11 cellular contexts compared by ENCODE assay signal in genomic region chr17:42347606-42348005, GRCh38. TPM values are rescaled to one million over a fixed set of nuclear protein-coding genes. Genes with fewer than 3 reads are reported as not detected.
DNase-seq lines count a peak whose midpoint lies in the region; ATAC-seq, FAIRE-seq and TF ChIP-seq lines count a peak whose summit lies in the region.
"Had no signal": no experiment of that assay in that cellular context is flagged by ENCODE, and none has a peak within 500 bp of the region (broad histone marks: within the 10 kb centered on the region; RNA-seq: fewer than 3 reads in every experiment).

No MANE protein-coding gene starts in this region.

- H2AK5ac ChIP-seq in trophoblast cell (ENCODE audit: low read length), result no peak overlapping the region

- no peak for TF ChIP-seq EP300 in K562 (IDR thresholded peaks at IDR 0.05; ENCODE audit: low read length)

- TF ChIP-seq CTCF in K562 (IDR thresholded peaks at IDR 0.05 in 2 of 3, conservative IDR thresholded peaks at IDR 0.05 in 1 of 3; ENCODE audit: insufficient read depth in 2 of 3, low read depth in 1 of 3, low read length in 3 of 3) (no peak), right lobe of liver (IDR thresholded peaks at IDR 0.05) (no peak), thoracic aorta (IDR thresholded peaks at IDR 0.05) (no peak)

- DNase-seq in activated T-cell treated with anti-CD3 and anti-CD28 coated beads, Interleukin-2, amount 50 U/mL, for 24 hours, result no peak
- no peak for DNase-seq in activated T-cell treated with anti-CD3 and anti-CD28 coated beads, Interleukin-2, amount 50 U/mL, for 4 hours
- DNase-seq in K562 (ENCODE audit: extremely low read depth in 1 of 4, low spot score in 3 of 4) (peak in 1 of 4 experiments; percentile 18), right lobe of liver (no peak), thoracic aorta (ENCODE audit: low spot score) (no peak), NCI-H1092 treated with DMSO at 0.1 percent for 48 hours (lab: John Stamatoyannopoulos, UW) (no peak), epidermal melanocyte (ENCODE audit: insufficient read length, low spot score) (no peak), trophoblast cell (no peak)
- DNase-seq: activated naive CD4-positive, alpha-beta T cell treated with anti-CD3 and anti-CD28 coated beads for 36 hours; SHP77 treated with DMSO at 0.1 percent for 48 hours; stimulated activated naive CD4-positive, alpha-beta T cell treated with Interleukin-2 at 50 U/mL for 16 hours had no signal

- no peaks in the 10 kb centered on the region for H3K27me3 ChIP-seq in K562 (ENCODE audit: control insufficient read depth in 2 of 2, insufficient read depth in 2 of 2, low read length in 2 of 2)
- no peaks in the 10 kb centered on the region for H3K27me3 ChIP-seq in right lobe of liver
- no peaks in the 10 kb centered on the region for H3K27me3 ChIP-seq in thoracic aorta (replicated peaks; ENCODE audit: insufficient read depth)
- no peaks in the 10 kb centered on the region for H3K27me3 ChIP-seq in trophoblast cell (ENCODE audit: insufficient read depth, low read length)

- no peak overlapping the region for H4K12ac ChIP-seq in trophoblast cell (ENCODE audit: low read depth, low read length)

- no peak overlapping the region for H3K18ac ChIP-seq in trophoblast cell (ENCODE audit: low read length)

- H3K9ac ChIP-seq in K562 (ENCODE audit: insufficient read depth in 1 of 2, low read depth in 2 of 2, low read length in 2 of 2) (no peak overlapping the region), trophoblast cell (ENCODE audit: low read length) (no peak overlapping the region)

- H3K4me1 ChIP-seq in K562 (replicated peaks in 1 of 2; ENCODE audit: control insufficient read depth in 2 of 2, insufficient read depth in 2 of 2, low read length in 2 of 2), result no peaks in the 10 kb centered on the region
- peaks cover 0 to 48% (median 16%) of the 10 kb centered on the region in 4 donors for H3K4me1 ChIP-seq in right lobe of liver
- peaks cover 42 to 47% of the 10 kb centered on the region in 2 donors for H3K4me1 ChIP-seq in thoracic aorta (ENCODE audit: control insufficient read depth in 1 of 2, low read depth in 2 of 2)
- H3K4me1 ChIP-seq in trophoblast cell (ENCODE audit: control insufficient read depth in 1 of 2, insufficient read depth in 2 of 2, low read length in 2 of 2), result no peaks in the 10 kb centered on the region

- in situ Hi-C loops in K562 (cut with MboI), result no loop called here

- H3K4me3 ChIP-seq in K562, result no peak overlapping the region
- no peak overlapping the region for H3K4me3 ChIP-seq in right lobe of liver
- no peak overlapping the region for H3K4me3 ChIP-seq in thoracic aorta
- H3K4me3 ChIP-seq in trophoblast cell (ENCODE audit: low read depth, low read length), result no peak overlapping the region

- no peak overlapping the region for H4K8ac ChIP-seq in trophoblast cell (ENCODE audit: low read depth, low read length)

- no peak overlapping the region for H3K14ac ChIP-seq in trophoblast cell (ENCODE audit: low read length)

- no TSS peak for BruUV-seq in K562 (replicated peaks; lab: Mats Ljungman, UMichigan)

- no peaks in the 10 kb centered on the region for H3K27me3 Mint-ChIP-seq in activated T-cell treated with anti-CD3 and anti-CD28 coated beads, Interleukin-2, amount 50 U/mL, for 24 hours
- no peaks in the 10 kb centered on the region for H3K27me3 Mint-ChIP-seq in activated T-cell treated with anti-CD3 and anti-CD28 coated beads, Interleukin-2, amount 50 U/mL, for 4 hours (ENCODE audit: low read depth)

- no peak for ATAC-seq in activated T-cell treated with anti-CD3 and anti-CD28 coated beads, Interleukin-2, amount 50 U/mL, for 4 hours
- ATAC-seq in K562 (no peak; the same call in 2 of the 3 replicates), right lobe of liver (peak in 2 of 4 donors; percentile 11 to 14), thoracic aorta (ENCODE audit: insufficient number of reproducible peaks, low FRiP score, low read depth) (no peak)

- H3K9me1 ChIP-seq in K562 (ENCODE audit: control insufficient read depth, insufficient read depth, low read length), result peaks cover 3% of the 10 kb centered on the region

- H3K9me3 Mint-ChIP-seq in activated T-cell treated with anti-CD3 and anti-CD28 coated beads, Interleukin-2, amount 50 U/mL, for 24 hours, result no peaks in the 10 kb centered on the region
- no peaks in the 10 kb centered on the region for H3K9me3 Mint-ChIP-seq in activated T-cell treated with anti-CD3 and anti-CD28 coated beads, Interleukin-2, amount 50 U/mL, for 4 hours
- H3K9me3 Mint-ChIP-seq: activated naive CD4-positive, alpha-beta T cell treated with anti-CD3 and anti-CD28 coated beads for 36 hours had no signal

- no peak overlapping the region for H3K4me2 ChIP-seq in K562 (ENCODE audit: insufficient read depth, low read length)
- no peak overlapping the region for H3K4me2 ChIP-seq in trophoblast cell (ENCODE audit: low read length)

- no peak overlapping the region for H2AFZ ChIP-seq in K562 (ENCODE audit: low read depth, low read length)
- no peak overlapping the region for H2AFZ ChIP-seq in trophoblast cell (ENCODE audit: insufficient read depth, low read length, poor library complexity)

- TF ChIP-seq POLR2A in K562 (conservative IDR thresholded peaks at IDR 0.05) (no peak), right lobe of liver (IDR thresholded peaks at IDR 0.05) (no peak)

- H3K36me3 Mint-ChIP-seq in activated T-cell treated with anti-CD3 and anti-CD28 coated beads, Interleukin-2, amount 50 U/mL, for 24 hours (ENCODE audit: low read depth), result peaks cover 84% of the 10 kb centered on the region
- peaks cover 30% of the 10 kb centered on the region for H3K36me3 Mint-ChIP-seq in activated T-cell treated with anti-CD3 and anti-CD28 coated beads, Interleukin-2, amount 50 U/mL, for 4 hours (ENCODE audit: insufficient read depth)

- FAIRE-seq in K562 (lab: Jason Lieb, UNC), result no peak

- no peaks in the 10 kb centered on the region for H3K79me1 ChIP-seq in trophoblast cell (ENCODE audit: low read length)

- peaks cover 57% of the 10 kb centered on the region for H3K4me1 Mint-ChIP-seq in activated T-cell treated with anti-CD3 and anti-CD28 coated beads, Interleukin-2, amount 50 U/mL, for 24 hours (ENCODE audit: low read depth)
- H3K4me1 Mint-ChIP-seq in activated T-cell treated with anti-CD3 and anti-CD28 coated beads, Interleukin-2, amount 50 U/mL, for 4 hours (ENCODE audit: low read depth), result peaks cover 27% of the 10 kb centered on the region

- H3K4ac ChIP-seq in trophoblast cell (ENCODE audit: low read depth, low read length), result no peak overlapping the region

- no peak overlapping the region for H2BK120ac ChIP-seq in trophoblast cell (ENCODE audit: insufficient read depth, low read length, poor library complexity)

- H3K27ac Mint-ChIP-seq in activated T-cell treated with anti-CD3 and anti-CD28 coated beads, Interleukin-2, amount 50 U/mL, for 24 hours, result peak overlapping the region; percentile 78

- H2BK5ac ChIP-seq in trophoblast cell (ENCODE audit: low read depth, low read length, poor library complexity), result no peak overlapping the region

- no peak overlapping the region for H3K27ac ChIP-seq in K562 (ENCODE audit: extremely low read depth, low read depth, low read length)
- peak overlapping the region; percentile 40 to 72 (median 69) for H3K27ac ChIP-seq in right lobe of liver
- peak overlapping the region; percentile 31 to 60 for H3K27ac ChIP-seq in thoracic aorta
- H3K27ac ChIP-seq in trophoblast cell (ENCODE audit: low read depth, low read length), result no peak overlapping the region

- no peaks in the 10 kb centered on the region for H3K9me3 ChIP-seq in K562 (replicated peaks; ENCODE audit: control insufficient read depth, insufficient read depth, low read depth, low read length)
- H3K9me3 ChIP-seq in right lobe of liver, result no peaks in the 10 kb centered on the region
- H3K9me3 ChIP-seq in thoracic aorta, result no peaks in the 10 kb centered on the region
- H3K9me3 ChIP-seq in trophoblast cell (ENCODE audit: insufficient read depth, low read depth, low read length), result no peaks in the 10 kb centered on the region

- POLR2A ChIA-PET in K562 (lab: Yijun Ruan, JAX), result interaction anchor here (0.6 to 1.0 kb wide), 3 partner anchors 11 to 180 kb away, joined by 3 to 4 read pairs (median 3); no protein-coding TSS in a partner anchor

- no peak overlapping the region for H3K23ac ChIP-seq in trophoblast cell (ENCODE audit: low read length)

- H3K4me3 Mint-ChIP-seq in activated T-cell treated with anti-CD3 and anti-CD28 coated beads, Interleukin-2, amount 50 U/mL, for 24 hours, result no peak overlapping the region
- no peak overlapping the region for H3K4me3 Mint-ChIP-seq in activated T-cell treated with anti-CD3 and anti-CD28 coated beads, Interleukin-2, amount 50 U/mL, for 4 hours
- H3K4me3 Mint-ChIP-seq: activated naive CD4-positive, alpha-beta T cell treated with anti-CD3 and anti-CD28 coated beads for 36 hours had no signal

- H2BK12ac ChIP-seq in trophoblast cell (ENCODE audit: low read length), result no peak overlapping the region

- CTCF ChIA-PET in K562 (lab: Yijun Ruan, JAX; ENCODE audit: low intra/inter-chr PET ratio), result no interaction called here

- intact Hi-C loops in K562 (cut with micrococcal nuclease), result no loop called here
- intact Hi-C loops in right lobe of liver (cut with DNase I), result loop anchor here in 1 of 2 donors (10.0 kb wide), 1 partner anchor 47 kb away; no protein-coding TSS in a partner anchor

- H3K36me3 ChIP-seq in K562 (ENCODE audit: control insufficient read depth, insufficient read depth, low read length), result peaks cover 45% of the 10 kb centered on the region
- peaks cover 8 to 41% (median 27%) of the 10 kb centered on the region in 4 donors for H3K36me3 ChIP-seq in right lobe of liver
- H3K36me3 ChIP-seq in thoracic aorta, result peaks cover 29% of the 10 kb centered on the region
- H3K36me3 ChIP-seq in trophoblast cell (ENCODE audit: control insufficient read depth in 1 of 2, insufficient read depth in 2 of 2, low read length in 2 of 2), result peaks cover 2% of the 10 kb centered on the region in 2 experiments

- H3K79me2 ChIP-seq in K562 (ENCODE audit: control insufficient read depth, insufficient read depth, low read length) (peaks cover 19% of the 10 kb centered on the region), trophoblast cell (ENCODE audit: control insufficient read depth, insufficient read depth, low read length, poor library complexity) (no peaks in the 10 kb centered on the region)

- 82% methylated on average over 3 of the region's 3 CpGs for WGBS in K562 (ENCODE audit: insufficient coverage, low coverage, missing lambda C conversion rate)
- 70% methylated on average over 3 of the region's 3 CpGs for WGBS in right lobe of liver (ENCODE audit: insufficient coverage, low coverage, low lambda C conversion rate, missing lambda C conversion rate)
- WGBS in trophoblast cell (ENCODE audit: extremely low coverage, insufficient coverage, insufficient read length), result no CpG with 5 or more reads among the region's 3 CpGs

- no peak overlapping the region for H4K91ac ChIP-seq in trophoblast cell (ENCODE audit: low read depth, low read length)

- TF ChIP-seq RAD21 in K562 (CRISPR knock-in tag; conservative IDR thresholded peaks at IDR 0.05 in 1 of 2, IDR thresholded peaks at IDR 0.05 in 1 of 2), result no peak

- H4K20me1 ChIP-seq in K562 (replicated peaks; ENCODE audit: control insufficient read depth, insufficient read depth, low read length), result no peaks in the 10 kb centered on the region

RNA-seq across cellular contexts. Expression of gene STAT3, which starts 40.6 kb away (rescaled TPM):
- 100 to 1,000 TPM; 172 to 175 (median 173) TPM for total RNA-seq in activated T-cell treated with anti-CD3 and anti-CD28 coated beads, Interleukin-2, amount 50 U/mL, for 4 hours
- total RNA-seq in K562 (2011; cell fraction: chromatin; rRNA removed; ENCODE audit: low replicate concordance), result 176 and 210 TPM in 2 replicates
- 110 and 117 TPM in 2 replicates for total RNA-seq in K562 (2011; cell fraction: nucleolus; rRNA removed)
- total RNA-seq in K562 (2011; cell fraction: nucleoplasm; rRNA removed), result 145 and 167 TPM in 2 replicates
- total RNA-seq in K562 (2014; rRNA removed) (90.4 and 99.6 TPM in 2 replicates), K562 (2014; rRNA removed; fragmentation: Illumina TruSeq; extraction: Trizol) (108 and 115 TPM in 2 replicates), K562 (2015; rRNA removed; fragmentation: Illumina TruSeq; extraction: Trizol) (105 and 113 TPM in 2 replicates), K562 (2021) (120 and 133 TPM in 2 replicates), right lobe of liver (100 to 1,000 TPM; 108 to 267 (median 208) TPM), thoracic aorta (100 to 1,000 TPM; 217 to 360 TPM)
- polyA plus RNA-seq in K562 (2011; rRNA removed) (90.0 and 120 TPM in 2 replicates), K562 (2014; fragmentation: Illumina TruSeq; extraction: Trizol) (179 and 180 TPM in 2 replicates), K562 (2014; fragmentation: Nextera tagmentation; extraction: Ambion mirVana) (100 to 1,000 TPM; 114 to 160 TPM), K562 (2014; rRNA removed) (120 and 134 TPM in 2 replicates)
- 83.3 and 125 TPM in 2 replicates for polyA plus RNA-seq in K562 (2011; cell fraction: cytosol; rRNA removed)
- 58.4 and 72.2 TPM in 2 replicates for polyA plus RNA-seq in K562 (2011; cell fraction: nucleus; rRNA removed)
- polyA plus RNA-seq in K562 (2012), result 160 and 179 TPM in 2 replicates
- polyA minus RNA-seq in K562 (2011; rRNA and poly(A)+ RNA removed), result 111 and 124 TPM in 2 replicates
- polyA minus RNA-seq in K562 (2011; cell fraction: cytosol; rRNA and poly(A)+ RNA removed), result 68.3 and 70.2 TPM in 2 replicates
- polyA minus RNA-seq in K562 (2011; cell fraction: nucleus; rRNA and poly(A)+ RNA removed), result 35.3 and 48.0 TPM in 2 replicates
- polyA plus RNA-seq in trophoblast cell (2013), result 30.4 and 32.5 TPM in 2 replicates

RNA-seq across cellular contexts. Expression of gene STAT5A, which starts 59.3 kb away (rescaled TPM):
- 100 to 1,000 TPM; 193 to 264 (median 220) TPM for total RNA-seq in activated T-cell treated with anti-CD3 and anti-CD28 coated beads, Interleukin-2, amount 50 U/mL, for 4 hours
- total RNA-seq in K562 (2011; cell fraction: chromatin; rRNA removed; ENCODE audit: low replicate concordance), result 251 and 757 TPM in 2 replicates
- 428 and 505 TPM in 2 replicates for total RNA-seq in K562 (2011; cell fraction: nucleolus; rRNA removed)
- total RNA-seq in K562 (2011; cell fraction: nucleoplasm; rRNA removed), result 262 and 311 TPM in 2 replicates
- total RNA-seq in K562 (2014; rRNA removed) (391 and 467 TPM in 2 replicates), K562 (2014; rRNA removed; fragmentation: Illumina TruSeq; extraction: Trizol) (156 and 174 TPM in 2 replicates), K562 (2015; rRNA removed; fragmentation: Illumina TruSeq; extraction: Trizol) (177 and 195 TPM in 2 replicates), K562 (2021) (377 and 414 TPM in 2 replicates), right lobe of liver (10 to 100 TPM in 1 of 6 experiments, 1 to 10 TPM in 5; 4.8 to 11.5 (median 7.7) TPM), thoracic aorta (10 to 100 TPM; 65.5 to 69.8 TPM)
- polyA plus RNA-seq in K562 (2011; rRNA removed) (131 and 196 TPM in 2 replicates), K562 (2014; fragmentation: Illumina TruSeq; extraction: Trizol) (379 and 415 TPM in 2 replicates), K562 (2014; fragmentation: Nextera tagmentation; extraction: Ambion mirVana) (10 to 100 TPM; 79.9 to 81.8 TPM), K562 (2014; rRNA removed) (239 and 248 TPM in 2 replicates)
- polyA plus RNA-seq in K562 (2011; cell fraction: cytosol; rRNA removed), result 76.7 and 247 TPM in 2 replicates
- polyA plus RNA-seq in K562 (2011; cell fraction: nucleus; rRNA removed), result 268 and 853 TPM in 2 replicates
- polyA plus RNA-seq in K562 (2012), result 303 and 408 TPM in 2 replicates
- 114 and 250 TPM in 2 replicates for polyA minus RNA-seq in K562 (2011; rRNA and poly(A)+ RNA removed)
- 124 and 299 TPM in 2 replicates for polyA minus RNA-seq in K562 (2011; cell fraction: cytosol; rRNA and poly(A)+ RNA removed)
- 105 and 217 TPM in 2 replicates for polyA minus RNA-seq in K562 (2011; cell fraction: nucleus; rRNA and poly(A)+ RNA removed)
- polyA plus RNA-seq in trophoblast cell (2013), result 0.60 and 0.82 TPM in 2 replicates

Comparison
In these comparisons a context has a peak if more than half of its experiments do, and no peak if none do; other contexts are left out.
1. H3K27ac ChIP-seq: peak in right lobe of liver (3 of 3) and thoracic aorta (2 of 2); none in K562 (single experiment) and trophoblast cell (single experiment).
2. RNA of gene STAT5A, which starts 59.3 kb away (total RNA-seq): 156 to 757 TPM in K562, 193 to 264 TPM in activated T-cell treated with anti-CD3 and anti-CD28 coated beads, Interleukin-2, amount 50 U/mL, for 4 hours and 65.5 to 69.8 TPM in thoracic aorta; 4.8 to 11.5 TPM in right lobe of liver; every median in the first group is over 4 times any median in the second.